In genomic region chr2:96413067-96413722, GRCh38 we compare ENCODE assay signal across 1 cellular context.
TF ChIP-seq lines count a peak whose summit lies in the region.

No MANE protein-coding gene starts in this region.

TF ChIP-seq in HepG2, 621 proteins besides CTCF, POLR2A, EP300 and RAD21 (continued from another document and continues in another):
- TF ChIP-seq ZNF639 (CRISPR knock-in tag; conservative IDR thresholded peaks at IDR 0.05), result no peak
- no peak for TF ChIP-seq ZNF281 (CRISPR knock-in tag; IDR thresholded peaks at IDR 0.05; ENCODE audit: borderline replicate concordance)
- TF ChIP-seq YEATS2 (CRISPR knock-in tag; IDR thresholded peaks at IDR 0.05; ENCODE audit: borderline replicate concordance), result no peak
- 0 out of 2 replicates have a peak, but pooled peaks have one; percentile 1 for TF ChIP-seq ZNF788 (CRISPR knock-in tag; IDR thresholded peaks at IDR 0.05; ENCODE audit: borderline replicate concordance)
- no peak for TF ChIP-seq NR3C1 (CRISPR knock-in tag; IDR thresholded peaks at IDR 0.05)
- no peak for TF ChIP-seq ZNF33A (CRISPR knock-in tag; IDR thresholded peaks at IDR 0.05; ENCODE audit: borderline replicate concordance)
- TF ChIP-seq ZNF253 (CRISPR knock-in tag; IDR thresholded peaks at IDR 0.05; ENCODE audit: borderline replicate concordance), result no peak
- no peak for TF ChIP-seq BRD4 (CRISPR knock-in tag; IDR thresholded peaks at IDR 0.05)
- TF ChIP-seq ZNF503 (CRISPR knock-in tag; IDR thresholded peaks at IDR 0.05), result no peak
- no peak for TF ChIP-seq REXO4 (CRISPR knock-in tag; IDR thresholded peaks at IDR 0.05; ENCODE audit: borderline replicate concordance)
- no peak for TF ChIP-seq PREB (CRISPR knock-in tag; IDR thresholded peaks at IDR 0.05)
- no peak for TF ChIP-seq ZNF549 (CRISPR knock-in tag; IDR thresholded peaks at IDR 0.05)
- no peak for TF ChIP-seq ZNF20 (CRISPR knock-in tag; IDR thresholded peaks at IDR 0.05)
- no peak for TF ChIP-seq CSRNP1 (CRISPR knock-in tag; IDR thresholded peaks at IDR 0.05)
- TF ChIP-seq ZNF30 (CRISPR knock-in tag; IDR thresholded peaks at IDR 0.05), result no peak
- TF ChIP-seq NCOA1 (CRISPR knock-in tag; IDR thresholded peaks at IDR 0.05), result no peak
- no peak for TF ChIP-seq ZNF367 (CRISPR knock-in tag; IDR thresholded peaks at IDR 0.05; ENCODE audit: borderline replicate concordance)
- TF ChIP-seq ZNF615 (CRISPR knock-in tag; IDR thresholded peaks at IDR 0.05; ENCODE audit: borderline replicate concordance), result no peak
- no peak for TF ChIP-seq PBX3 (CRISPR knock-in tag; IDR thresholded peaks at IDR 0.05; ENCODE audit: borderline replicate concordance)
- TF ChIP-seq CREB1 (IDR thresholded peaks at IDR 0.05), result no peak
- no peak for TF ChIP-seq CREB1 (CRISPR knock-in tag; IDR thresholded peaks at IDR 0.05)
- TF ChIP-seq ZNF740 (CRISPR knock-in tag; IDR thresholded peaks at IDR 0.05), result no peak
- no peak for TF ChIP-seq HNRNPLL (IDR thresholded peaks at IDR 0.05; ENCODE audit: low read depth, low read length, poor library complexity, severe bottlenecking)
- no peak for TF ChIP-seq HHEX (CRISPR knock-in tag; IDR thresholded peaks at IDR 0.05)
- TF ChIP-seq RBAK (CRISPR knock-in tag; IDR thresholded peaks at IDR 0.05), result no peak
- no peak for TF ChIP-seq HIC2 (CRISPR knock-in tag; IDR thresholded peaks at IDR 0.05; ENCODE audit: low read depth)
- 0 out of 2 replicates have a peak, but pooled peaks have one; percentile 44 for TF ChIP-seq ZNF556 (CRISPR knock-in tag; IDR thresholded peaks at IDR 0.05; ENCODE audit: borderline replicate concordance)
- no peak for TF ChIP-seq JUNB (CRISPR knock-in tag; IDR thresholded peaks at IDR 0.05; ENCODE audit: borderline replicate concordance)
- no peak for TF ChIP-seq ZGPAT (CRISPR knock-in tag; IDR thresholded peaks at IDR 0.05)
- TF ChIP-seq PAF1 (CRISPR knock-in tag; IDR thresholded peaks at IDR 0.05), result no peak
- TF ChIP-seq REPIN1 (CRISPR knock-in tag; IDR thresholded peaks at IDR 0.05; ENCODE audit: borderline replicate concordance, low read depth), result no peak
- TF ChIP-seq DMAP1 (CRISPR knock-in tag; IDR thresholded peaks at IDR 0.05), result no peak; the same call in 1 of the 2 replicates
- no peak for TF ChIP-seq ZBTB25 (CRISPR knock-in tag; IDR thresholded peaks at IDR 0.05)
- no peak for TF ChIP-seq SKIL (CRISPR knock-in tag; IDR thresholded peaks at IDR 0.05; ENCODE audit: borderline replicate concordance)
- no peak for TF ChIP-seq ZSCAN9 (CRISPR knock-in tag; IDR thresholded peaks at IDR 0.05; ENCODE audit: borderline replicate concordance)
- TF ChIP-seq NKX3-1 (CRISPR knock-in tag; IDR thresholded peaks at IDR 0.05), result no peak
- TF ChIP-seq ZNF660 (CRISPR knock-in tag; IDR thresholded peaks at IDR 0.05; ENCODE audit: borderline replicate concordance, low read depth), result no peak
- TF ChIP-seq SNAPC5 (CRISPR knock-in tag; IDR thresholded peaks at IDR 0.05; ENCODE audit: borderline replicate concordance), result no peak
- TF ChIP-seq HES4 (CRISPR knock-in tag; IDR thresholded peaks at IDR 0.05; ENCODE audit: borderline replicate concordance), result no peak
